ENCODE assay signal across 1 cellular context in the genomic region with DNA sequence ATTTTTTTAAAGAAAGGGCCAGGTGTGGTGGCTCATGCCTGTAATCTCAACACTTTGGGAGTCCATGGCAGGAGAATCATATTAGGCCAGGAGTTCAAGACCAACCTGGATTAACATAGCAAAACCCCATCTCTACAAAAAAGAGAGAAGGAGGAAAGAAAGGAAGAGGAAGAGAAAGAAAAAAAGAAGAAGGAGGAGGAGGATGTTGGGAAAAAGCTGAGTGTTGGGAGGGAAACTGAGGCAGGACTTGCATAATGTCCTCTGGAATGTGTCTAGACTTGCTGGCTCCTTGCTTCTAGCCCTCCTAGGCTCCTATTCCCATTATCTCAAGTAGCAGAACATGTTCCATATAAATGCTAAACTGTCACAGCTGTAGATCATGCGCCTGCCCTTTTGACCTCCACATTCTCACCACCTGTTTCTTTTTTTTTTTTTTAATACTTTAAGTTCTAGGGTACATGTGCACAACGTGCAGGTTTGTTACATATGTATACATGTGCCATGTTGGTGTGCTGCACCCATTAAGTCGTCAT.
TF ChIP-seq lines count a peak whose summit lies in the region.
"Not testable (repeated sequence)": the region's sequence is repeated elsewhere in the genome, so short reads cannot be mapped to it uniquely, and the experiment has no call there.

No MANE protein-coding gene starts in this region.

TF ChIP-seq in K562, 482 proteins besides CTCF, POLR2A, EP300 and RAD21:
- TF ChIP-seq ARID1B (IDR thresholded peaks at IDR 0.05) (peak; percentile 69), DPF2 (IDR thresholded peaks at IDR 0.05) (peak; percentile 47; the same call in 1 of the 2 replicates), CBFA2T3 (IDR thresholded peaks at IDR 0.05) (peak; percentile 83), SMAD4 (CRISPR knock-in tag; conservative IDR thresholded peaks at IDR 0.05) (peak; percentile 92), MEIS2 (IDR thresholded peaks at IDR 0.05; ENCODE audit: partially characterized antibody) (peak; percentile 87), SMARCE1 (IDR thresholded peaks at IDR 0.05) (0 out of 2 replicates have a peak, but pooled peaks have one; percentile 14), MTA2 (IDR thresholded peaks at IDR 0.05; ENCODE audit: low read depth) (peak; percentile 50; the same call in 1 of the 2 replicates), CBFA2T2 (conservative IDR thresholded peaks at IDR 0.05) (peak; percentile 69), ZNF592 (IDR thresholded peaks at IDR 0.05) (0 out of 2 replicates have a peak, but pooled peaks have one; percentile 25), ESRRA (IDR thresholded peaks at IDR 0.05; ENCODE audit: borderline replicate concordance, low read depth) (peak; percentile 38; the same call in 1 of the 2 replicates), TAL1 (IDR thresholded peaks at IDR 0.05) (peak; percentile 53), TRIM24 (IDR thresholded peaks at IDR 0.05) (0 out of 4 replicates have a peak, but pooled peaks have one; percentile 17 to 23), BCOR (IDR thresholded peaks at IDR 0.05) (peak; percentile 95), NCOR1 (IDR thresholded peaks at IDR 0.05) (peak; percentile 72), FOXK2 (conservative IDR thresholded peaks at IDR 0.05 in 1 of 2, IDR thresholded peaks at IDR 0.05 in 1 of 2; ENCODE audit: low read depth in 2 of 2) (0 out of 4 replicates have a peak, but pooled peaks of 1 of the 2 experiments have one; percentile 8), TCF3 (CRISPR knock-in tag; IDR thresholded peaks at IDR 0.05) (peak; percentile 55; the same call in 1 of the 2 replicates), SMARCA4 (IDR thresholded peaks at IDR 0.05) (peak; percentile 46; the same call in 1 of the 2 replicates), DACH1 (IDR thresholded peaks at IDR 0.05; ENCODE audit: partially characterized antibody) (peak; percentile 12)
- TF ChIP-seq, protein P1, sequence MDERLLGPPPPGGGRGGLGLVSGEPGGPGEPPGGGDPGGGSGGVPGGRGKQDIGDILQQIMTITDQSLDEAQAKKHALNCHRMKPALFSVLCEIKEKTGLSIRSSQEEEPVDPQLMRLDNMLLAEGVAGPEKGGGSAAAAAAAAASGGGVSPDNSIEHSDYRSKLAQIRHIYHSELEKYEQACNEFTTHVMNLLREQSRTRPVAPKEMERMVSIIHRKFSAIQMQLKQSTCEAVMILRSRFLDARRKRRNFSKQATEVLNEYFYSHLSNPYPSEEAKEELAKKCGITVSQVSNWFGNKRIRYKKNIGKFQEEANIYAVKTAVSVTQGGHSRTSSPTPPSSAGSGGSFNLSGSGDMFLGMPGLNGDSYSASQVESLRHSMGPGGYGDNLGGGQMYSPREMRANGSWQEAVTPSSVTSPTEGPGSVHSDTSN (CRISPR knock-in tag; IDR thresholded peaks at IDR 0.05; ENCODE audit: low read depth) = not testable (repeated sequence)
- TF ChIP-seq, protein P1 (tag; conservative IDR thresholded peaks at IDR 0.05; ENCODE audit: low read depth) = peak; percentile 81
- TF ChIP-seq, protein P2, sequence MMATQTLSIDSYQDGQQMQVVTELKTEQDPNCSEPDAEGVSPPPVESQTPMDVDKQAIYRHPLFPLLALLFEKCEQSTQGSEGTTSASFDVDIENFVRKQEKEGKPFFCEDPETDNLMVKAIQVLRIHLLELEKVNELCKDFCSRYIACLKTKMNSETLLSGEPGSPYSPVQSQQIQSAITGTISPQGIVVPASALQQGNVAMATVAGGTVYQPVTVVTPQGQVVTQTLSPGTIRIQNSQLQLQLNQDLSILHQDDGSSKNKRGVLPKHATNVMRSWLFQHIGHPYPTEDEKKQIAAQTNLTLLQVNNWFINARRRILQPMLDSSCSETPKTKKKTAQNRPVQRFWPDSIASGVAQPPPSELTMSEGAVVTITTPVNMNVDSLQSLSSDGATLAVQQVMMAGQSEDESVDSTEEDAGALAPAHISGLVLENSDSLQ (IDR thresholded peaks at IDR 0.05) = peak; percentile 78
